In genomic region chr22:48902001-48902869, GRCh38 we compare ENCODE assay signal across 1 cellular context.
TF ChIP-seq lines count a peak whose summit lies in the region.

No MANE protein-coding gene starts in this region.

TF ChIP-seq in H1, 55 proteins besides CTCF, POLR2A, EP300 and RAD21:
- no peak for TF ChIP-seq SAP30 (IDR thresholded peaks at IDR 0.05; ENCODE audit: insufficient read depth, insufficient replicate concordance, low read length)
- TF ChIP-seq, protein P1, sequence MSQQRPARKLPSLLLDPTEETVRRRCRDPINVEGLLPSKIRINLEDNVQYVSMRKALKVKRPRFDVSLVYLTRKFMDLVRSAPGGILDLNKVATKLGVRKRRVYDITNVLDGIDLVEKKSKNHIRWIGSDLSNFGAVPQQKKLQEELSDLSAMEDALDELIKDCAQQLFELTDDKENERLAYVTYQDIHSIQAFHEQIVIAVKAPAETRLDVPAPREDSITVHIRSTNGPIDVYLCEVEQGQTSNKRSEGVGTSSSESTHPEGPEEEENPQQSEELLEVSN (IDR thresholded peaks at IDR 0.05): no peak
- no peak for TF ChIP-seq RXRA (IDR thresholded peaks at IDR 0.05; ENCODE audit: insufficient read depth, low read depth, low read length)
- no peak for TF ChIP-seq USF2 (IDR thresholded peaks at IDR 0.05; ENCODE audit: low read length)
- TF ChIP-seq, protein P2, sequence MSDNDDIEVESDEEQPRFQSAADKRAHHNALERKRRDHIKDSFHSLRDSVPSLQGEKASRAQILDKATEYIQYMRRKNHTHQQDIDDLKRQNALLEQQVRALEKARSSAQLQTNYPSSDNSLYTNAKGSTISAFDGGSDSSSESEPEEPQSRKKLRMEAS (IDR thresholded peaks at IDR 0.05): no peak
- no peak for TF ChIP-seq EZH2 (IDR thresholded peaks at IDR 0.05; ENCODE audit: low read depth, low read length, severe bottlenecking)
- no peak for TF ChIP-seq PHF8 (conservative IDR thresholded peaks at IDR 0.05; ENCODE audit: low read depth, low read length)
- no peak for TF ChIP-seq CTBP2 (IDR thresholded peaks at IDR 0.05; ENCODE audit: borderline replicate concordance, insufficient read depth, insufficient read length, low read length)
- TF ChIP-seq YY1 (IDR thresholded peaks at IDR 0.05; ENCODE audit: low read depth, low read length): no peak
- no peak for TF ChIP-seq KDM4A (IDR thresholded peaks at IDR 0.05; ENCODE audit: low read depth, low read length, severe bottlenecking)
